20 cellular contexts compared by ENCODE assay signal in genomic region chr20:41615110-41615509, GRCh38. TPM values are rescaled to one million over a fixed set of nuclear protein-coding genes. Genes with fewer than 3 reads are reported as not detected.
A peak's percentile ranks its signal among the peaks of the same experiment; 100 is the strongest.
DNase-seq lines count a peak whose midpoint lies in the region; ATAC-seq and TF ChIP-seq lines count a peak whose summit lies in the region.
"Had no signal": no experiment of that assay in that cellular context is flagged by ENCODE, and none has a peak within 500 bp of the region (broad histone marks: within the 10 kb centered on the region; RNA-seq: fewer than 3 reads in every experiment).

No MANE protein-coding gene starts in this region.

- no peaks in the 10 kb centered on the region for H3F3A ChIP-seq in Loucy (ENCODE audit: low read depth)

- no peak overlapping the region for H2AFZ ChIP-seq in Loucy (ENCODE audit: low read length)

- no peaks in the 10 kb centered on the region for H3K27me3 ChIP-seq in CD4-positive, alpha-beta memory T cell (ENCODE audit: insufficient read depth, low read length)
- H3K27me3 ChIP-seq in Loucy (ENCODE audit: insufficient read depth, low read length, poor library complexity, severe bottlenecking), result no peaks in the 10 kb centered on the region
- no peaks in the 10 kb centered on the region for H3K27me3 ChIP-seq in HAP-1 (ENCODE audit: low read depth)
- H3K27me3 ChIP-seq: colonic mucosa, foreskin keratinocyte, heart left ventricle had no signal

- in situ Hi-C loops in HAP-1 (cut with MboI; ENCODE audit: low sequenced_read_pairs), result no loop called here

- no peak for ATAC-seq in effector memory CD8-positive, alpha-beta T cell (replicated peaks)
- ATAC-seq: activated CD4-positive, alpha-beta T cell treated with anti-CD3 and anti-CD28 coated beads for 36 hours; activated CD8-positive, alpha-beta T cell treated with anti-CD3 and anti-CD28 coated beads, Interleukin-2, amount 10 ng/mL, durations not matched to agents 7 days and 5 days; foreskin keratinocyte; heart left ventricle had no signal

- no peaks in the 10 kb centered on the region for H3K9me3 Mint-ChIP-seq in CD4-positive, alpha-beta memory T cell
- H3K9me3 Mint-ChIP-seq in effector memory CD8-positive, alpha-beta T cell, result no peaks in the 10 kb centered on the region
- H3K9me3 Mint-ChIP-seq in neural crest cell, result no peaks in the 10 kb centered on the region

- peak overlapping the region; percentile 96 for H3K4me2 ChIP-seq in Loucy (ENCODE audit: low read depth, low read length, poor library complexity, severe bottlenecking)
- H3K4me2 ChIP-seq: smooth muscle cell had no signal

- H3K27ac Mint-ChIP-seq in CD4-positive, alpha-beta memory T cell, result peak overlapping the region in 1 of 7 donors; percentile 56
- H3K27ac Mint-ChIP-seq in effector memory CD8-positive, alpha-beta T cell, result peak overlapping the region; percentile 38 to 55
- no peak overlapping the region for H3K27ac Mint-ChIP-seq in neural crest cell (ENCODE audit: unreplicated experiment)
- H3K27ac Mint-ChIP-seq: activated CD4-positive, alpha-beta T cell treated with anti-CD3 and anti-CD28 coated beads for 36 hours had no signal

- H3K9me3 ChIP-seq in CD4-positive, alpha-beta memory T cell (ENCODE audit: control insufficient read depth in 1 of 2, low read length in 2 of 2), result no peaks in the 10 kb centered on the region
- no peaks in the 10 kb centered on the region for H3K9me3 ChIP-seq in Loucy (ENCODE audit: insufficient read depth, low read depth, low read length)
- no peaks in the 10 kb centered on the region for H3K9me3 ChIP-seq in HAP-1
- H3K9me3 ChIP-seq: colonic mucosa, heart left ventricle had no signal

- peaks cover 74% of the 10 kb centered on the region for H3K79me2 ChIP-seq in Loucy (ENCODE audit: insufficient read depth, low read length)

- intact Hi-C loops in CD4-positive, alpha-beta memory T cell (cut with micrococcal nuclease), result loop anchor here (5.0 to 10.0 kb wide), 3 partner anchors 130 to 1842 kb away; partner anchors contain the start of genes PLCG1 and SRSF6

- H3K4me3 Mint-ChIP-seq in CD4-positive, alpha-beta memory T cell, result peak overlapping the region in 6 of 8 donors; percentile 1 to 76 (median 46)
- peak overlapping the region in 1 of 2 donors; percentile 60 for H3K4me3 Mint-ChIP-seq in effector memory CD8-positive, alpha-beta T cell
- peak overlapping the region; percentile 85 for H3K4me3 Mint-ChIP-seq in neural crest cell
- H3K4me3 Mint-ChIP-seq: activated CD4-positive, alpha-beta T cell treated with anti-CD3 and anti-CD28 coated beads for 36 hours had no signal

- no peaks in the 10 kb centered on the region for H3K9me2 ChIP-seq in Loucy (replicated peaks; ENCODE audit: low read depth, low read length)

- H3K36me3 Mint-ChIP-seq in CD4-positive, alpha-beta memory T cell, result peaks cover 0 to 5% of the 10 kb centered on the region in 2 donors
- H3K36me3 Mint-ChIP-seq in effector memory CD8-positive, alpha-beta T cell (ENCODE audit: insufficient read depth), result peaks cover 10% of the 10 kb centered on the region
- H3K36me3 Mint-ChIP-seq in neural crest cell (ENCODE audit: low read depth), result no peaks in the 10 kb centered on the region

- H3K4me1 ChIP-seq in CD4-positive, alpha-beta memory T cell (ENCODE audit: insufficient read depth, low read length), result peaks cover 49% of the 10 kb centered on the region
- peaks cover 58% of the 10 kb centered on the region for H3K4me1 ChIP-seq in Loucy (ENCODE audit: insufficient read depth, low read length, poor library complexity, severe bottlenecking)
- H3K4me1 ChIP-seq in HAP-1, result no peaks in the 10 kb centered on the region; the same call in 1 of the 2 replicates
- H3K4me1 ChIP-seq: colonic mucosa had no signal

- peaks cover 35 to 63% (median 47%) of the 10 kb centered on the region in 4 donors for H3K4me1 Mint-ChIP-seq in CD4-positive, alpha-beta memory T cell
- H3K4me1 Mint-ChIP-seq in effector memory CD8-positive, alpha-beta T cell (ENCODE audit: low read depth in 2 of 2), result peaks cover 33 to 43% of the 10 kb centered on the region in 2 donors
- H3K4me1 Mint-ChIP-seq in neural crest cell, result peaks cover 38% of the 10 kb centered on the region

- CTCF ChIA-PET in CD4-positive, alpha-beta memory T cell (lab: Charles Lee; ENCODE audit: partially characterized antibody), result interaction anchor here (1.6 kb wide), 1 partner anchor 83 kb away, joined by 4 read pairs; no protein-coding TSS in a partner anchor

- no peak overlapping the region for H3K27ac ChIP-seq in CD4-positive, alpha-beta memory T cell (ENCODE audit: low read depth, low read length)
- H3K27ac ChIP-seq: C4-2B, colonic mucosa, foreskin keratinocyte, heart left ventricle, RWPE1 had no signal

- H4K20me1 ChIP-seq in Loucy (ENCODE audit: insufficient read depth, low read length, poor library complexity, severe bottlenecking), result peaks cover 66% of the 10 kb centered on the region

- no peak overlapping the region for H3K9ac ChIP-seq in Loucy (ENCODE audit: low read depth, low read length, poor library complexity, severe bottlenecking)

- H3K27me3 Mint-ChIP-seq in CD4-positive, alpha-beta memory T cell, result no peaks in the 10 kb centered on the region
- H3K27me3 Mint-ChIP-seq in effector memory CD8-positive, alpha-beta T cell, result no peaks in the 10 kb centered on the region
- peaks cover 10% of the 10 kb centered on the region for H3K27me3 Mint-ChIP-seq in neural crest cell (ENCODE audit: low read depth)
- H3K27me3 Mint-ChIP-seq: activated CD4-positive, alpha-beta T cell treated with anti-CD3 and anti-CD28 coated beads for 36 hours had no signal

- H3K4me3 ChIP-seq in CD4-positive, alpha-beta memory T cell (ENCODE audit: low read length in 2 of 2), result no peak overlapping the region
- H3K4me3 ChIP-seq in Loucy (ENCODE audit: low read length, poor library complexity, severe bottlenecking) (peak overlapping the region; percentile 93), HAP-1 (no peak overlapping the region)
- H3K4me3 ChIP-seq: colonic mucosa, smooth muscle cell had no signal

- POLR2A ChIA-PET in CD4-positive, alpha-beta memory T cell (lab: Charles Lee; ENCODE audit: partially characterized antibody), result interaction anchor here (0.7 to 1.0 kb wide), 2 partner anchors 78 to 126 kb away, joined by 3 to 5 read pairs; no protein-coding TSS in a partner anchor

- no peaks in the 10 kb centered on the region for H3K36me3 ChIP-seq in CD4-positive, alpha-beta memory T cell (ENCODE audit: insufficient read depth, low read length)
- H3K36me3 ChIP-seq in Loucy (ENCODE audit: insufficient read depth, low read length), result no peaks in the 10 kb centered on the region
- no peaks in the 10 kb centered on the region for H3K36me3 ChIP-seq in HAP-1 (replicated peaks)
- H3K36me3 ChIP-seq: colonic mucosa, heart left ventricle had no signal

- no peak for DNase-seq in CD4-positive, alpha-beta memory T cell
- DNase-seq in effector memory CD8-positive, alpha-beta T cell, result no peak
- DNase-seq in neural crest cell (ENCODE audit: low read depth, low spot score), result no peak
- DNase-seq in nucleus accumbens (lab: John Stamatoyannopoulos, UW), result no peak
- no peak for DNase-seq in SW480 (ENCODE audit: low spot score)
- no peak for DNase-seq in HAP-1 (ENCODE audit: low spot score in 2 of 2)
- DNase-seq: activated CD4-positive, alpha-beta T cell treated with anti-CD3 and anti-CD28 coated beads for 36 hours; activated CD8-positive, alpha-beta T cell treated with anti-CD3 and anti-CD28 coated beads, Interleukin-2, amount 10 ng/mL, durations not matched to agents 7 days and 5 days; activated gamma-delta T cell; colonic mucosa; DMS 273 treated with DMSO at 0.1 percent for 48 hours; foreskin keratinocyte; heart left ventricle; occipital lobe; retina; stimulated activated CD4-positive, alpha-beta T cell treated with anti-CD3 and anti-CD28 coated beads, Interleukin-2, amount 100 ng/mL, for 24 hours had no signal

- TF ChIP-seq CTCF in Loucy (conservative IDR thresholded peaks at IDR 0.05; ENCODE audit: low read length), result no peak
- no peak for TF ChIP-seq CTCF in neural crest cell (conservative IDR thresholded peaks at IDR 0.05)

RNA-seq across cellular contexts. Expression of gene CHD6, which starts 3.1 kb away (rescaled TPM):
- 10 to 100 TPM; 93.2 to 96.8 TPM for total RNA-seq in CD4-positive, alpha-beta memory T cell
- polyA plus RNA-seq in CD4-positive, alpha-beta memory T cell, result 10 to 100 TPM; 29.2 to 62.3 TPM
- 49.9 and 51.2 TPM in 2 replicates for total RNA-seq in neural crest cell
